In genomic region chr6:148166339-148166949, GRCh38 we compare ENCODE assay signal across 9 cellular contexts.
A peak's percentile ranks its signal among the peaks of the same experiment; 100 is the strongest.
DNase-seq lines count a peak whose midpoint lies in the region; TF ChIP-seq lines count a peak whose summit lies in the region.
"Had no signal": no experiment of that assay in that cellular context is flagged by ENCODE, and none has a peak within 500 bp of the region (broad histone marks: within the 10 kb centered on the region; RNA-seq: fewer than 3 reads in every experiment).

No MANE protein-coding gene starts in this region.

- H3K4me3 ChIP-seq in HFF-Myc (replicated peaks; ENCODE audit: low read depth, low read length) = no peak overlapping the region

- DNase-seq in DMS114 treated with DMSO at 0.1 percent for 48 hours (lab: John Stamatoyannopoulos, UW; ENCODE audit: unreplicated experiment) = peak; percentile 17
- DNase-seq in HFF-Myc (ENCODE audit: extremely low read depth, low read depth) = peak; percentile 48
- peak; percentile 79 for DNase-seq in NCI-H82 (lab: John Stamatoyannopoulos, UW)
- DNase-seq in cerebellar cortex (ENCODE audit: low spot score) = peak; percentile 48
- peak; percentile 82 for DNase-seq in medulla oblongata (ENCODE audit: extremely low spot score)
- no peak for DNase-seq in stimulated activated CD4-positive, alpha-beta T cell treated with anti-CD3 and anti-CD28 coated beads, Interleukin-4, amount 100 ng/mL, for 1 hour
- no peak for DNase-seq in GDM1 (lab: John Stamatoyannopoulos, UW)
- DNase-seq in mucosa of gallbladder (ENCODE audit: low spot score) = no peak
- DNase-seq: naive B cell had no signal

- TF ChIP-seq CTCF in HFF-Myc (IDR thresholded peaks at IDR 0.05; ENCODE audit: low read depth, low read length, missing control alignments) = peak; percentile 47

Comparison
In these comparisons a context has a peak if more than half of its experiments do, and no peak if none do; other contexts are left out.
1. DNase-seq: peak in DMS114 treated with DMSO at 0.1 percent for 48 hours (single experiment), HFF-Myc (single experiment), NCI-H82 (single experiment), cerebellar cortex (single experiment) and medulla oblongata (single experiment); none in stimulated activated CD4-positive, alpha-beta T cell treated with anti-CD3 and anti-CD28 coated beads, Interleukin-4, amount 100 ng/mL, for 1 hour (single experiment), GDM1 (single experiment) and mucosa of gallbladder (single experiment).